Comparison of ENCODE assay signal across 15 cellular contexts in the genomic region with DNA sequence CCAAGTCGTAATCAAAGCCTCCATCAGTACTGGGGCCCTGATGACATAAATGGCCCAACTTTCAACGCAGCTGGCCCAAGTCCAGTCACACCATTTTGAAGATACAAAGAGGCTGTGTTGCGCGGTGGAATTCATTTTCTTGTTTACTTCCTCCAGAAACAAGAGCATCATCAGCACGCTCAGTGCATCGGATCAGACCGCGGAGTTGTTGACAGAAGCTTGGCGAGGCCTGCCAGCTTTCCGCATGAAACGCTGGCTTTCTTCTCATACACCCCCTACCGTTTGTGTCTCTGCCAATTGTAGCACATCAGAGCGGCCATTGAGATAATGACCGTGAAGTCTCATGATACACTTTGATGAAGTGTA.
DNase-seq lines count a peak whose midpoint lies in the region; ATAC-seq, FAIRE-seq and TF ChIP-seq lines count a peak whose summit lies in the region.
"Had no signal": no experiment of that assay in that cellular context is flagged by ENCODE, and none has a peak within 500 bp of the region (broad histone marks: within the 10 kb centered on the region; RNA-seq: fewer than 3 reads in every experiment).

No MANE protein-coding gene starts in this region.

- CTCF ChIA-PET in activated CD4-positive, alpha-beta T cell treated with anti-CD3 and anti-CD28 coated beads, Interleukin-2, amount 10 ng/mL, durations not matched to agents 7 days and 5 days (lab: Charles Lee), result no interaction called here

- no peak overlapping the region for H3K9ac ChIP-seq in astrocyte (ENCODE audit: low read length)
- H3K9ac ChIP-seq in smooth muscle cell (ENCODE audit: low read depth), result no peak overlapping the region
- H3K9ac ChIP-seq: GM23248 had no signal

- H3K4me2 ChIP-seq in astrocyte (ENCODE audit: low read length), result peak overlapping the region; percentile 6
- H3K4me2 ChIP-seq in smooth muscle cell, result peak overlapping the region; percentile 13

- H3K36me3 ChIP-seq in astrocyte (ENCODE audit: insufficient read depth, low read length), result no peaks in the 10 kb centered on the region
- H3K36me3 ChIP-seq in right atrium auricular region, result no peaks in the 10 kb centered on the region
- no peaks in the 10 kb centered on the region for H3K36me3 ChIP-seq in smooth muscle cell (ENCODE audit: low read depth)

- H2AFZ ChIP-seq in astrocyte (ENCODE audit: low read depth, low read length), result peak overlapping the region; percentile 14
- H2AFZ ChIP-seq in smooth muscle cell (ENCODE audit: low read depth), result no peak overlapping the region
- H2AFZ ChIP-seq: GM23248 had no signal

- H3K27me3 ChIP-seq in astrocyte (ENCODE audit: insufficient read depth, low read length) (no peaks in the 10 kb centered on the region), right atrium auricular region (no peaks in the 10 kb centered on the region), smooth muscle cell (ENCODE audit: low read depth) (peaks cover 11% of the 10 kb centered on the region)

- no peaks in the 10 kb centered on the region for H3K9me3 ChIP-seq in astrocyte (ENCODE audit: insufficient read depth, low read depth, low read length)
- no peaks in the 10 kb centered on the region for H3K9me3 ChIP-seq in right atrium auricular region
- no peaks in the 10 kb centered on the region for H3K9me3 ChIP-seq in smooth muscle cell (replicated peaks; ENCODE audit: low read depth)

- H3K79me2 ChIP-seq in astrocyte (ENCODE audit: insufficient read depth, low read length) (no peaks in the 10 kb centered on the region), smooth muscle cell (ENCODE audit: low read depth) (no peaks in the 10 kb centered on the region)

- H3F3A ChIP-seq in smooth muscle cell (ENCODE audit: low read depth), result no peaks in the 10 kb centered on the region

- H3K4me3 Mint-ChIP-seq in astrocyte (ENCODE audit: unreplicated experiment), result no peak overlapping the region
- no peak overlapping the region for H3K4me3 Mint-ChIP-seq in activated CD4-positive, alpha-beta T cell treated with anti-CD3 and anti-CD28 coated beads, Interleukin-2, amount 10 ng/mL, durations not matched to agents 7 days and 5 days

- H3K4me1 ChIP-seq in astrocyte (ENCODE audit: insufficient read depth, low read length) (peaks cover 40% of the 10 kb centered on the region), right atrium auricular region (peaks cover 0 to 11% of the 10 kb centered on the region in 2 donors), smooth muscle cell (ENCODE audit: low read depth) (peaks cover 16% of the 10 kb centered on the region)

- no peaks in the 10 kb centered on the region for H3K36me3 Mint-ChIP-seq in astrocyte (ENCODE audit: low read depth, unreplicated experiment)
- no peaks in the 10 kb centered on the region for H3K36me3 Mint-ChIP-seq in activated CD4-positive, alpha-beta T cell treated with anti-CD3 and anti-CD28 coated beads, Interleukin-2, amount 10 ng/mL, durations not matched to agents 7 days and 5 days (ENCODE audit: low read depth)

- no peak for TF ChIP-seq CTCF in astrocyte (IDR thresholded peaks at IDR 0.05; ENCODE audit: insufficient read depth, low read depth, low read length)
- TF ChIP-seq CTCF in right atrium auricular region (IDR thresholded peaks at IDR 0.05), result peak in 1 of 2 donors; percentile 14
- no peak for TF ChIP-seq CTCF in smooth muscle cell (IDR thresholded peaks at IDR 0.05; ENCODE audit: borderline replicate concordance, insufficient read depth, poor library complexity, severe bottlenecking)

- 29% methylated on average over 14 of the region's 14 CpGs for WGBS in smooth muscle cell (ENCODE audit: low lambda C conversion rate)

- no peak for ATAC-seq in HG02970 (IDR thresholded peaks at IDR 0.05; ENCODE audit: low FRiP score, unreplicated experiment)
- ATAC-seq in HG02571 (IDR thresholded peaks at IDR 0.05; ENCODE audit: unreplicated experiment), result no peak

- H3K9me3 Mint-ChIP-seq in astrocyte (ENCODE audit: unreplicated experiment), result no peaks in the 10 kb centered on the region
- no peaks in the 10 kb centered on the region for H3K9me3 Mint-ChIP-seq in activated CD4-positive, alpha-beta T cell treated with anti-CD3 and anti-CD28 coated beads, Interleukin-2, amount 10 ng/mL, durations not matched to agents 7 days and 5 days

- H4K20me1 ChIP-seq in astrocyte (ENCODE audit: insufficient read depth, low read length), result no peaks in the 10 kb centered on the region
- no peaks in the 10 kb centered on the region for H4K20me1 ChIP-seq in smooth muscle cell (ENCODE audit: low read depth)

- H3K27ac ChIP-seq in astrocyte (ENCODE audit: low read depth, low read length) (no peak overlapping the region), right atrium auricular region (no peak overlapping the region), smooth muscle cell (ENCODE audit: low read depth) (no peak overlapping the region)
- H3K27ac ChIP-seq: GM23248 had no signal

- H3K27ac Mint-ChIP-seq in astrocyte (ENCODE audit: unreplicated experiment), result peak overlapping the region; percentile 7
- no peak overlapping the region for H3K27ac Mint-ChIP-seq in activated CD4-positive, alpha-beta T cell treated with anti-CD3 and anti-CD28 coated beads, Interleukin-2, amount 10 ng/mL, durations not matched to agents 7 days and 5 days
- H3K27ac Mint-ChIP-seq: progenitor cell of endocrine pancreas had no signal

- DNase-seq in NCI-H128 (lab: John Stamatoyannopoulos, UW; ENCODE audit: unreplicated experiment) (peak; percentile 31), astrocyte (ENCODE audit: low read depth) (peak; percentile 65), right atrium auricular region (ENCODE audit: low spot score) (peak; percentile 74), smooth muscle cell (lab: John Stamatoyannopoulos, UW; ENCODE audit: unreplicated experiment) (peak; percentile 10), SKM-1 treated with dmso at 0.1 percent for 144 hours (lab: John Stamatoyannopoulos, UW; ENCODE audit: unreplicated experiment) (no peak)
- DNase-seq in activated CD4-positive, alpha-beta T cell treated with anti-CD3 and anti-CD28 coated beads, Interleukin-2, amount 10 ng/mL, durations not matched to agents 7 days and 5 days, result no peak
- DNase-seq: activated CD4-positive, CD25-positive, alpha-beta regulatory T cell treated with anti-CD3 and anti-CD28 coated beads, Interleukin-2, amount 50 U/mL, for 72 hours; DMS 273 treated with DMSO at 0.1 percent for 48 hours; MM.1S; SHP77 treated with DMSO at 0.1 percent for 48 hours had no signal

- H3K27me3 Mint-ChIP-seq in astrocyte (ENCODE audit: low read depth, unreplicated experiment), result peaks cover 2% of the 10 kb centered on the region
- H3K27me3 Mint-ChIP-seq in activated CD4-positive, alpha-beta T cell treated with anti-CD3 and anti-CD28 coated beads, Interleukin-2, amount 10 ng/mL, durations not matched to agents 7 days and 5 days, result no peaks in the 10 kb centered on the region

- no peak overlapping the region for H3K4me3 ChIP-seq in astrocyte (ENCODE audit: insufficient read depth, low read depth, low read length)
- H3K4me3 ChIP-seq in right atrium auricular region, result no peak overlapping the region
- no peak overlapping the region for H3K4me3 ChIP-seq in smooth muscle cell
- H3K4me3 ChIP-seq: GM23248 had no signal

- POLR2A ChIA-PET in activated CD4-positive, alpha-beta T cell treated with anti-CD3 and anti-CD28 coated beads, Interleukin-2, amount 10 ng/mL, durations not matched to agents 7 days and 5 days (lab: Charles Lee), result no interaction called here

- FAIRE-seq in astrocyte (lab: Jason Lieb, UNC), result no peak
- FAIRE-seq: urothelium cell line had no signal

- H3K4me1 Mint-ChIP-seq in astrocyte (ENCODE audit: low read depth, unreplicated experiment), result peaks cover 29% of the 10 kb centered on the region
- no peaks in the 10 kb centered on the region for H3K4me1 Mint-ChIP-seq in activated CD4-positive, alpha-beta T cell treated with anti-CD3 and anti-CD28 coated beads, Interleukin-2, amount 10 ng/mL, durations not matched to agents 7 days and 5 days

Comparison
In these comparisons a context has a peak if more than half of its experiments do, and no peak if none do; other contexts are left out.
1. DNase-seq: peak in NCI-H128 (single experiment), astrocyte (single experiment), right atrium auricular region (single experiment) and smooth muscle cell (single experiment); none in SKM-1 treated with dmso at 0.1 percent for 144 hours (single experiment) and activated CD4-positive, alpha-beta T cell treated with anti-CD3 and anti-CD28 coated beads, Interleukin-2, amount 10 ng/mL, durations not matched to agents 7 days and 5 days (single experiment).